1 cellular context compared by ENCODE assay signal in genomic region chr12:46579474-46579873, GRCh38.
TF ChIP-seq lines count a peak whose summit lies in the region.

No MANE protein-coding gene starts in this region.

TF ChIP-seq in HepG2, 621 proteins besides CTCF, POLR2A, EP300 and RAD21 (continued from another document):
- TF ChIP-seq FOXP4 (CRISPR knock-in tag; IDR thresholded peaks at IDR 0.05) (peak; percentile 84), FOXP1 (IDR thresholded peaks at IDR 0.05) (no peak), FOXP1 (CRISPR knock-in tag; IDR thresholded peaks at IDR 0.05) (peak; percentile 82), MXI1 (IDR thresholded peaks at IDR 0.05; ENCODE audit: borderline replicate concordance, low read depth, low read length) (peak; percentile 42; the same call in 1 of the 3 replicates), ARNTL (CRISPR knock-in tag; IDR thresholded peaks at IDR 0.05) (peak; percentile 66; the same call in 1 of the 2 replicates), NR2F1 (CRISPR knock-in tag; IDR thresholded peaks at IDR 0.05) (peak; percentile 34 to 37; a peak in 1 of 4 replicates), ZSCAN21 (CRISPR knock-in tag; IDR thresholded peaks at IDR 0.05; ENCODE audit: borderline replicate concordance) (no peak), KAT8 (CRISPR knock-in tag; IDR thresholded peaks at IDR 0.05) (peak; percentile 22; the same call in 1 of the 2 replicates), IRF2 (CRISPR knock-in tag; IDR thresholded peaks at IDR 0.05) (peak; percentile 58), ZSCAN9 (CRISPR knock-in tag; IDR thresholded peaks at IDR 0.05; ENCODE audit: borderline replicate concordance) (no peak), TFE3 (CRISPR knock-in tag; IDR thresholded peaks at IDR 0.05) (peak; percentile 86), GATAD2A (CRISPR knock-in tag; IDR thresholded peaks at IDR 0.05) (peak; percentile 88), AGO2 (optimal IDR thresholded peaks at IDR 0.05; ENCODE audit: low read depth, low read length) (no peak), REXO4 (CRISPR knock-in tag; IDR thresholded peaks at IDR 0.05; ENCODE audit: borderline replicate concordance) (no peak), ZNF331 (CRISPR knock-in tag; IDR thresholded peaks at IDR 0.05) (peak; percentile 67), ZNF781 (CRISPR knock-in tag; IDR thresholded peaks at IDR 0.05; ENCODE audit: borderline replicate concordance, not compliant biosample characterization) (no peak), SAP130 (CRISPR knock-in tag; IDR thresholded peaks at IDR 0.05; ENCODE audit: low read depth) (peak; percentile 66), ZNF580 (CRISPR knock-in tag; IDR thresholded peaks at IDR 0.05; ENCODE audit: borderline replicate concordance, low read depth) (0 out of 2 replicates have a peak, but pooled peaks have one; percentile 30), E2F1 (CRISPR knock-in tag; IDR thresholded peaks at IDR 0.05) (no peak), MED1 (CRISPR knock-in tag; IDR thresholded peaks at IDR 0.05) (peak; percentile 91), FOXO1 (CRISPR knock-in tag; IDR thresholded peaks at IDR 0.05) (peak; percentile 80), HMG20A (CRISPR knock-in tag; IDR thresholded peaks at IDR 0.05; ENCODE audit: borderline replicate concordance) (peak; percentile 78), SOX13 (IDR thresholded peaks at IDR 0.05) (peak; percentile 38; the same call in 1 of the 2 replicates), SOX13 (CRISPR knock-in tag; conservative IDR thresholded peaks at IDR 0.05 in 1 of 2, IDR thresholded peaks at IDR 0.05 in 1 of 2) (peak in 1 of 2 experiments; percentile 80; a peak in 1 of 4 replicates), MLX (CRISPR knock-in tag; IDR thresholded peaks at IDR 0.05) (no peak)
TF ChIP-seq in HepG2: peak in this region for 103.
